Comparison of ENCODE assay signal across 10 cellular contexts in genomic region chr6:77183447-77183846, GRCh38.
"Had no signal": no experiment of that assay in that cellular context is flagged by ENCODE, and none has a peak within 500 bp of the region (broad histone marks: within the 10 kb centered on the region; RNA-seq: fewer than 3 reads in every experiment).

No MANE protein-coding gene starts in this region.

- H3K4me3 ChIP-seq: GM23248, HAP-1, K562 had no signal

- FAIRE-seq: K562 had no signal

- DNase-seq: GM23248, GOT3, H7, HFFc6, IMR-90, KG1 had no signal

- H2AFZ ChIP-seq: GM23248 had no signal

- H3K36me3 ChIP-seq: HAP-1 had no signal

- H3K4me1 ChIP-seq: HAP-1 had no signal

- H3K4me3 Mint-ChIP-seq: HFFc6 had no signal

- ATAC-seq: HCT116, K562 had no signal

- H3K9me3 ChIP-seq: HAP-1 had no signal

- H3K27ac Mint-ChIP-seq: HFFc6 had no signal

- H3K9ac ChIP-seq: GM23248 had no signal

- H3K27ac ChIP-seq: GM23248, HL-60 had no signal
